ENCODE assay signal across 8 cellular contexts in genomic region chr12:47811581-47812484, GRCh38. TPM values are rescaled to one million over a fixed set of nuclear protein-coding genes. Genes with fewer than 3 reads are reported as not detected.
A peak's percentile ranks its signal among the peaks of the same experiment; 100 is the strongest.
DNase-seq lines count a peak whose midpoint lies in the region; TF ChIP-seq lines count a peak whose summit lies in the region.

No MANE protein-coding gene starts in this region.

- H3K9ac ChIP-seq in BLaER1 treated with 17β-estradiol and CSF1 and Interleukin-3, amounts not matched to agents 10 nM and 100 nM, result peak overlapping the region; percentile 75 to 91 (median 80)
- H3K9ac ChIP-seq in OCI-LY3 (ENCODE audit: low read length), result peak overlapping the region; percentile 91
- no peak overlapping the region for H3K9ac ChIP-seq in endodermal cell (ENCODE audit: extremely low read depth, low read length, poor library complexity, severe bottlenecking)

- H3K4me1 Mint-ChIP-seq in endodermal cell, result peaks cover 64% of the 10 kb centered on the region
- H3K4me1 Mint-ChIP-seq in nephron progenitor cell, result peaks cover 93% of the 10 kb centered on the region

- H3K27ac ChIP-seq in BLaER1 treated with 17β-estradiol and CSF1 and Interleukin-3, amounts not matched to agents 10 nM and 100 nM, result peak overlapping the region; percentile 84 to 98 (median 96)
- H3K27ac ChIP-seq in OCI-LY3 (ENCODE audit: low read length), result peak overlapping the region; percentile 97
- H3K27ac ChIP-seq in endodermal cell (ENCODE audit: low read depth, low read length), result no peak overlapping the region

- H3K27me3 Mint-ChIP-seq in endodermal cell (ENCODE audit: insufficient read depth), result no peaks in the 10 kb centered on the region
- no peaks in the 10 kb centered on the region for H3K27me3 Mint-ChIP-seq in nephron progenitor cell (ENCODE audit: low read depth, poor library complexity)

- H3K27me3 ChIP-seq in BLaER1 treated with 17β-estradiol and CSF1 and Interleukin-3, amounts not matched to agents 10 nM and 100 nM, result no peaks in the 10 kb centered on the region
- H3K27me3 ChIP-seq in OCI-LY3 (ENCODE audit: low read depth, low read length), result no peaks in the 10 kb centered on the region
- H3K27me3 ChIP-seq in endodermal cell (ENCODE audit: control insufficient read depth, insufficient read depth, low read length, poor library complexity, severe bottlenecking), result no peaks in the 10 kb centered on the region
- no peaks in the 10 kb centered on the region for H3K27me3 ChIP-seq in HAP-1 (ENCODE audit: low read depth)

- H3K79me2 ChIP-seq in OCI-LY3 (ENCODE audit: low read length), result peaks cover 94% of the 10 kb centered on the region

- H3K27ac Mint-ChIP-seq in endodermal cell (peak overlapping the region; percentile 83), nephron progenitor cell (peak overlapping the region; percentile 90)

- H3K36me3 Mint-ChIP-seq in endodermal cell (ENCODE audit: low read depth), result peaks cover 16% of the 10 kb centered on the region
- H3K36me3 Mint-ChIP-seq in nephron progenitor cell (ENCODE audit: low read depth), result peaks cover 4% of the 10 kb centered on the region

- H3K36me3 ChIP-seq in BLaER1 treated with 17β-estradiol and CSF1 and Interleukin-3, amounts not matched to agents 10 nM and 100 nM, result peaks cover 0 to 32% (median 10%) of the 10 kb centered on the region in 11 experiments; a peak in 11 of 22 replicates
- H3K36me3 ChIP-seq in OCI-LY3 (replicated peaks; ENCODE audit: low read depth, low read length) (peaks cover 8% of the 10 kb centered on the region), endodermal cell (ENCODE audit: control insufficient read depth, insufficient read depth, low read length) (peaks cover 25% of the 10 kb centered on the region), HAP-1 (replicated peaks) (no peaks in the 10 kb centered on the region)

- peaks cover 0 to 90% (median 68%) of the 10 kb centered on the region in 11 experiments; a peak in 19 of 22 replicates for H4K20me1 ChIP-seq in BLaER1 treated with 17β-estradiol and CSF1 and Interleukin-3, amounts not matched to agents 10 nM and 100 nM
- H4K20me1 ChIP-seq in OCI-LY3 (ENCODE audit: insufficient read depth, low read length), result no peaks in the 10 kb centered on the region

- TF ChIP-seq CTCF in OCI-LY3 (IDR thresholded peaks at IDR 0.05; ENCODE audit: low read depth, low read length), result no peak
- no peak for TF ChIP-seq CTCF in endodermal cell (conservative IDR thresholded peaks at IDR 0.05)
- no peak for TF ChIP-seq CTCF in nephron progenitor cell (IDR thresholded peaks at IDR 0.05)

- in situ Hi-C loops in HAP-1 (cut with MboI; ENCODE audit: low sequenced_read_pairs), result no loop called here

- DNase-seq in endodermal cell, result no peak
- DNase-seq in nephron progenitor cell, result no peak
- DNase-seq in NCI-H446 (lab: John Stamatoyannopoulos, UW), result no peak
- DNase-seq in NCI-H446 treated with DMSO at 0.1 percent for 48 hours (lab: John Stamatoyannopoulos, UW), result no peak
- no peak for DNase-seq in epidermal melanocyte (ENCODE audit: insufficient read length, low spot score)
- DNase-seq in HAP-1 (ENCODE audit: low spot score in 2 of 2), result no peak

- H3K4me1 ChIP-seq in BLaER1 treated with 17β-estradiol and CSF1 and Interleukin-3, amounts not matched to agents 10 nM and 100 nM, result peaks cover 97 to 98% (median 98%) of the 10 kb centered on the region in 10 experiments
- H3K4me1 ChIP-seq in OCI-LY3 (ENCODE audit: low read length) (peaks cover 95% of the 10 kb centered on the region), endodermal cell (ENCODE audit: control insufficient read depth, insufficient read depth, low read length) (peaks cover 27% of the 10 kb centered on the region), HAP-1 (peaks cover 6% of the 10 kb centered on the region)

- WGBS in endodermal cell (ENCODE audit: insufficient coverage in 1 of 2, insufficient read length in 1 of 2), 2 experiments, result 92 to 97% methylated on average over 11 to 13 of the region's 14 CpGs

- H3K4me2 ChIP-seq in BLaER1 treated with 17β-estradiol and CSF1 and Interleukin-3, amounts not matched to agents 10 nM and 100 nM, result peak overlapping the region; percentile 90 to 100 (median 99)
- H3K4me2 ChIP-seq in OCI-LY3 (ENCODE audit: low read length), result peak overlapping the region; percentile 95

- H3K9me3 ChIP-seq in BLaER1 treated with 17β-estradiol and CSF1 and Interleukin-3, amounts not matched to agents 10 nM and 100 nM (replicated peaks in 1 of 11), result no peaks in the 10 kb centered on the region
- no peaks in the 10 kb centered on the region for H3K9me3 ChIP-seq in OCI-LY3 (ENCODE audit: insufficient read depth, low read length)
- no peaks in the 10 kb centered on the region for H3K9me3 ChIP-seq in endodermal cell (ENCODE audit: control insufficient read depth, low read length)
- no peaks in the 10 kb centered on the region for H3K9me3 ChIP-seq in HAP-1

- H3K4me3 Mint-ChIP-seq in endodermal cell (peak overlapping the region; percentile 45), nephron progenitor cell (peak overlapping the region; percentile 64)

- H3K9me3 Mint-ChIP-seq in endodermal cell, result no peaks in the 10 kb centered on the region
- no peaks in the 10 kb centered on the region for H3K9me3 Mint-ChIP-seq in nephron progenitor cell

- H2AFZ ChIP-seq in OCI-LY3 (ENCODE audit: low read depth, low read length), result no peak overlapping the region

- H3K4me3 ChIP-seq in BLaER1 treated with 17β-estradiol and CSF1 and Interleukin-3, amounts not matched to agents 10 nM and 100 nM, result peak overlapping the region; percentile 45 to 92 (median 58); a peak in 19 of 20 replicates
- H3K4me3 ChIP-seq in OCI-LY3 (ENCODE audit: low read length) (peak overlapping the region; percentile 76), endodermal cell (ENCODE audit: low read length) (no peak overlapping the region), HAP-1 (no peak overlapping the region)

RNA-seq across cellular contexts. Expression of gene HDAC7, which starts 7.9 kb away (rescaled TPM):
- 100 to 1,000 TPM; 146 to 154 TPM for total RNA-seq in endodermal cell
- polyA plus RNA-seq in endodermal cell (2013, experiment 1 of 2), result 73.0 TPM
- polyA plus RNA-seq in endodermal cell (2013, experiment 2 of 2), result 68.5 TPM

RNA-seq across cellular contexts. Expression of gene SLC48A1, which starts 38.8 kb away (rescaled TPM):
- 10 to 100 TPM; 21.3 to 30.4 TPM for total RNA-seq in endodermal cell
- polyA plus RNA-seq in endodermal cell (2013, experiment 1 of 2), result 13.9 TPM
- 13.5 TPM for polyA plus RNA-seq in endodermal cell (2013, experiment 2 of 2)

RNA-seq across cellular contexts. Expression of gene RAPGEF3, which starts 53.2 kb away (rescaled TPM):
- total RNA-seq in endodermal cell, result 10 to 100 TPM; 11.4 to 19.6 TPM
- 3.7 TPM for polyA plus RNA-seq in endodermal cell (2013, experiment 1 of 2)
- 3.2 TPM for polyA plus RNA-seq in endodermal cell (2013, experiment 2 of 2)

Comparison
In these comparisons a context has a peak if more than half of its experiments do, and no peak if none do; other contexts are left out.
1. H3K4me3 ChIP-seq: peak in BLaER1 treated with 17β-estradiol and CSF1 and Interleukin-3, amounts not matched to agents 10 nM and 100 nM (10 of 10) and OCI-LY3 (single experiment); none in endodermal cell (single experiment) and HAP-1 (single experiment).